Comparison of ENCODE assay signal across 25 cellular contexts in genomic region chr4:145485120-145485519, GRCh38.
"Had no signal": no experiment of that assay in that cellular context is flagged by ENCODE, and none has a peak within 500 bp of the region (broad histone marks: within the 10 kb centered on the region; RNA-seq: fewer than 3 reads in every experiment).

No MANE protein-coding gene starts in this region.

- H3K27ac ChIP-seq: Peyer's patch, RWPE1 had no signal

- H3K27me3 ChIP-seq: breast epithelium, Peyer's patch had no signal

- H3K4me3 ChIP-seq: Peyer's patch had no signal

- ATAC-seq: activated CD8-positive, alpha-beta T cell treated with anti-CD3 and anti-CD28 coated beads, Interleukin-2, amount 10 ng/mL, durations not matched to agents 7 days and 5 days; T-helper 17 cell; WTC11 had no signal

- H3K9me3 ChIP-seq: breast epithelium, Peyer's patch had no signal

- DNase-seq: activated CD4-positive, alpha-beta T cell treated with anti-CD3 and anti-CD28 coated beads for 48 hours; activated CD4-positive, alpha-beta T cell treated with anti-CD3 and anti-CD28 coated beads, Interleukin-2, amount 50 U/mL, for 4 hours; activated CD4-positive, CD25-positive, alpha-beta regulatory T cell treated with anti-CD3 and anti-CD28 coated beads, Interleukin-2, amount 50 U/mL, for 72 hours; activated CD8-positive, alpha-beta memory T cell treated with anti-CD3 and anti-CD28 coated beads, Interleukin-2, amount 50 U/mL, for 48 hours; activated CD8-positive, alpha-beta T cell treated with anti-CD3 and anti-CD28 coated beads, Interleukin-2, amount 10 ng/mL, durations not matched to agents 7 days and 5 days; activated effector memory CD4-positive, alpha-beta T cell treated with Interleukin-2 at 50 U/mL for 16 hours; activated naive CD4-positive, alpha-beta T cell; activated T-cell treated with anti-CD3 and anti-CD28 coated beads, Interleukin-2, amount 50 U/mL, for 1 hour; aorta; caudate nucleus; NCI-H1417 treated with DMSO at 0.1 percent for 48 hours; NCI-H1694; NCI-H2029; NCI-H2107; NCI-H2171 treated with DMSO at 0.1 percent for 48 hours; NCI-H226; NCI-H526; NCI-H774; Peyer's patch; SHP77; T-helper 17 cell; T-helper 9 cell had no signal

- H3K36me3 ChIP-seq: breast epithelium, Peyer's patch had no signal
